13 cellular contexts compared by ENCODE assay signal in genomic region chr12:113846275-113846674, GRCh38.
"Had no signal": no experiment of that assay in that cellular context is flagged by ENCODE, and none has a peak within 500 bp of the region (broad histone marks: within the 10 kb centered on the region; RNA-seq: fewer than 3 reads in every experiment).

No MANE protein-coding gene starts in this region.

- ATAC-seq: activated T-helper 17 cell treated with anti-CD3 and anti-CD28 coated beads, Interleukin-2, amount 50 U/mL, for 72 hours; gastroesophageal sphincter; left lung had no signal

- H3K4me3 ChIP-seq: coronary artery, gastroesophageal sphincter, left lung, ovary had no signal

- DNase-seq: activated CD4-positive, alpha-beta T cell treated with anti-CD3 and anti-CD28 coated beads for 1 hour; activated naive CD4-positive, alpha-beta T cell treated with anti-CD3 and anti-CD28 coated beads, Interleukin-2, amount 10 ng/mL, durations not matched to agents 7 days and 5 days; activated T-cell treated with anti-CD3 and anti-CD28 coated beads for 4 hours; effector CD4-positive, alpha-beta T cell; left lung; ovary; stimulated activated CD4-positive, alpha-beta T cell treated with anti-CD3 and anti-CD28 coated beads, Interleukin-2, amount 100 ng/mL, for 48 hours; T1000 had no signal

- H3K9me3 ChIP-seq: gastroesophageal sphincter, left lung, ovary had no signal

- H3K27ac ChIP-seq: coronary artery, gastroesophageal sphincter, left lung, ovary had no signal

- FAIRE-seq: endothelial cell of umbilical vein, keratinocyte had no signal

- H3K4me1 ChIP-seq: left lung had no signal

- H3K36me3 ChIP-seq: ovary had no signal

- H3K27me3 ChIP-seq: gastroesophageal sphincter, left lung, ovary had no signal
